ENCODE assay signal across 8 cellular contexts in the genomic region with DNA sequence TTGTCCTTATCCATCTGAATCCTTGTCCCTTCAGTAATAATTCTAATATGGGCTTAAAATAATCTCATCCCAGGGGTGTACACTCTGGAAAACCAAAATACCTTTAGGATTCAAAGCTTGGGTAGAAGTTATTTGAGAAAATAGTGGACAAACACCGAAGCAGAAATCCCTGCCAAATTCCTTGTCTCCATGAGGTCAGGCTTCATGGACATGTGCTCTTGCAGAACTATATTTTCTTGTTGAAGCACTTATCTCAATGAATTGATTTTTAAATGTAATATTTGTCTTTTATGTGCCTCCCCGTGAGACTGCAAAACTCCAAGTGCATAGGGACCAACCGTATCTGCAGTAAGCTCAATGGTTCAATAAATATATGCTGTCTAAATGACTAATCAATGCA.
"Had no signal": no experiment of that assay in that cellular context is flagged by ENCODE, and none has a peak within 500 bp of the region (broad histone marks: within the 10 kb centered on the region; RNA-seq: fewer than 3 reads in every experiment).

No MANE protein-coding gene starts in this region.

- H3K4me3 ChIP-seq: GM12878 had no signal

- FAIRE-seq: G401.6, GM12878, GM12891, GM12892, GM18507, GM19239 had no signal

- DNase-seq: GDM1, GF-D8 had no signal

- ATAC-seq: GM12878 had no signal
